Comparison of ENCODE assay signal across 13 cellular contexts in the genomic region with DNA sequence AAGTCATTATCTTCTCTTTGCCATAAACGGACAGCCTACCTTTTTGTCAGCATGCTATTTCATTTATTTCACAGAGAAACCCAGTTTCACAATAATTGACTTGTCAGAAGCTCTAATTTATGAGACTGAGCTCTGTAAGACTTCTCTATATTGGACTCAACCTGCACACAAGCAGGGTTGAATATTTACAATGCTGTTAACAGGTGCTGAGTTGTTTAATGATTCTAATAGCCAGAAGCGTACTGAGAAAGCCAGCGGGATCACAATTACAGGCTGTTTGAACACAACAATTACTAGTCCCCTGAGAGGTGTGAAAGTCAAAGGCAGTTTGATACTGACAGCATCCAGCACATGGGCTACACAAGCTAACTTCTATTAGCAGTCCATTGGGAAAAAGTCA.
DNase-seq lines count a peak whose midpoint lies in the region; ATAC-seq, FAIRE-seq and TF ChIP-seq lines count a peak whose summit lies in the region.
"Had no signal": no experiment of that assay in that cellular context is flagged by ENCODE, and none has a peak within 500 bp of the region (broad histone marks: within the 10 kb centered on the region; RNA-seq: fewer than 3 reads in every experiment).

No MANE protein-coding gene starts in this region.

- H3K4me1 Mint-ChIP-seq in chondrocyte (ENCODE audit: low read depth), result peaks cover 20% of the 10 kb centered on the region

- H3K36me3 Mint-ChIP-seq in chondrocyte (ENCODE audit: low read depth), result peaks cover 16% of the 10 kb centered on the region

- no peak overlapping the region for H3K4me3 Mint-ChIP-seq in chondrocyte (ENCODE audit: unreplicated experiment)

- no peak for FAIRE-seq in RCC 7860 (lab: Jason Lieb, UNC)

- DNase-seq in DMS153 treated with DMSO at 0.1 percent for 48 hours (lab: John Stamatoyannopoulos, UW; ENCODE audit: unreplicated experiment) (peak; percentile 91), NCI-H1092 treated with DMSO at 0.1 percent for 48 hours (lab: John Stamatoyannopoulos, UW) (peak; percentile 92), NCI-H345 (lab: John Stamatoyannopoulos, UW) (peak; percentile 92), chondrocyte (ENCODE audit: low spot score) (no peak), anterior cingulate cortex (lab: John Stamatoyannopoulos, UW) (no peak), RCC 7860 (ENCODE audit: low spot score) (no peak)
- DNase-seq: activated T-cell treated with anti-CD3 and anti-CD28 coated beads, Interleukin-2, amount 50 U/mL, for 1 hour; DMS79; hippocampal formation; left lung; upper lobe of left lung had no signal

- no peaks in the 10 kb centered on the region for H3K27me3 Mint-ChIP-seq in chondrocyte (ENCODE audit: low read depth)

- TF ChIP-seq CTCF in chondrocyte (IDR thresholded peaks at IDR 0.05), result no peak

- peaks cover 8% of the 10 kb centered on the region for H3K9me3 Mint-ChIP-seq in chondrocyte (ENCODE audit: low read depth)

- ATAC-seq in GM21576 (IDR thresholded peaks at IDR 0.05; ENCODE audit: unreplicated experiment) (no peak), HG03460 (IDR thresholded peaks at IDR 0.05; ENCODE audit: unreplicated experiment) (no peak)
- ATAC-seq: left lung had no signal

- H3K27ac Mint-ChIP-seq in chondrocyte (ENCODE audit: unreplicated experiment), result peak overlapping the region; percentile 73

Comparison
In these comparisons a context has a peak if more than half of its experiments do, and no peak if none do; other contexts are left out.
1. DNase-seq: peak in DMS153 treated with DMSO at 0.1 percent for 48 hours (single experiment), NCI-H1092 treated with DMSO at 0.1 percent for 48 hours (single experiment) and NCI-H345 (single experiment); none in chondrocyte (single experiment), anterior cingulate cortex (0 of 58) and RCC 7860 (single experiment).